ENCODE assay signal across 8 cellular contexts in genomic region chrX:51891821-51892551, GRCh38. TPM values are rescaled to one million over a fixed set of nuclear protein-coding genes. Genes with fewer than 3 reads are reported as not detected.
A peak's percentile ranks its signal among the peaks of the same experiment; 100 is the strongest.
DNase-seq lines count a peak whose midpoint lies in the region; ATAC-seq and TF ChIP-seq lines count a peak whose summit lies in the region.

No MANE protein-coding gene starts in this region.

- H3K9me3 ChIP-seq in neural progenitor cell (ENCODE audit: low read depth), result no peaks in the 10 kb centered on the region

- H3K36me3 Mint-ChIP-seq in neural progenitor cell, result peaks cover 8% of the 10 kb centered on the region

- peak overlapping the region; percentile 75 for H3K4me2 ChIP-seq in neural progenitor cell

- DNase-seq in NCI-H2196 (lab: John Stamatoyannopoulos, UW; ENCODE audit: unreplicated experiment) (peak; percentile 1), NCI-H2196 treated with DMSO at 0.1 percent for 48 hours (lab: John Stamatoyannopoulos, UW; ENCODE audit: unreplicated experiment) (no peak), NCI-H2171 treated with DMSO at 0.1 percent for 48 hours (lab: John Stamatoyannopoulos, UW) (peak; percentile 80), dermis blood vessel endothelial cell (peak; percentile 25), neural progenitor cell (ENCODE audit: low spot score) (peak; percentile 11), COR-L47 (lab: John Stamatoyannopoulos, UW) (no peak), CD1c-positive myeloid dendritic cell (ENCODE audit: extremely low spot score) (no peak)

- peaks cover 22% of the 10 kb centered on the region for H3K4me1 Mint-ChIP-seq in neural progenitor cell

- no peaks in the 10 kb centered on the region for H3K27me3 ChIP-seq in neural progenitor cell

- H3K4me3 Mint-ChIP-seq in neural progenitor cell, result peak overlapping the region; percentile 60

- H3K36me3 ChIP-seq in neural progenitor cell, result no peaks in the 10 kb centered on the region

- peaks cover 6% of the 10 kb centered on the region for H3K9me3 Mint-ChIP-seq in neural progenitor cell

- H3K4me3 ChIP-seq in neural progenitor cell, result no peak overlapping the region

- H3F3A ChIP-seq in neural progenitor cell (ENCODE audit: low read depth), result no peaks in the 10 kb centered on the region

- H3K9ac ChIP-seq in neural progenitor cell, result no peak overlapping the region

- peak overlapping the region; percentile 63 for H3K27ac Mint-ChIP-seq in neural progenitor cell

- H3K4me1 ChIP-seq in neural progenitor cell, result peaks cover 6% of the 10 kb centered on the region

- no peak overlapping the region for H2AFZ ChIP-seq in neural progenitor cell (replicated peaks)

- H3K27ac ChIP-seq in neural progenitor cell, result peak overlapping the region; percentile 18

- peaks cover 11% of the 10 kb centered on the region for H3K27me3 Mint-ChIP-seq in neural progenitor cell (ENCODE audit: insufficient read depth, low read depth)

- H4K20me1 ChIP-seq in neural progenitor cell (ENCODE audit: low read depth), result peaks cover 7% of the 10 kb centered on the region

- TF ChIP-seq CTCF in neural progenitor cell (IDR thresholded peaks at IDR 0.05), result no peak

- H3K79me2 ChIP-seq in neural progenitor cell (ENCODE audit: low read depth), result peaks cover 32% of the 10 kb centered on the region

- ATAC-seq in GM19023 (IDR thresholded peaks at IDR 0.05; ENCODE audit: unreplicated experiment), result no peak

RNA-seq across cellular contexts. Expression of gene MAGED1, which starts 1.4 kb away (rescaled TPM):
- total RNA-seq in dermis blood vessel endothelial cell (64.3 and 82.4 TPM in 2 replicates), neural progenitor cell (ENCODE audit: low replicate concordance) (133 and 181 TPM in 2 replicates)

Comparison
In these comparisons a context has a peak if more than half of its experiments do, and no peak if none do; other contexts are left out.
1. DNase-seq: peak in NCI-H2196 (single experiment), NCI-H2171 treated with DMSO at 0.1 percent for 48 hours (single experiment), dermis blood vessel endothelial cell (single experiment) and neural progenitor cell (single experiment); none in NCI-H2196 treated with DMSO at 0.1 percent for 48 hours (single experiment), COR-L47 (single experiment) and CD1c-positive myeloid dendritic cell (single experiment).